Comparison of ENCODE assay signal across 38 cellular contexts in genomic region chr16:22003195-22003594, GRCh38. TPM values are rescaled to one million over a fixed set of nuclear protein-coding genes. Genes with fewer than 3 reads are reported as not detected.
"Had no signal": no experiment of that assay in that cellular context is flagged by ENCODE, and none has a peak within 500 bp of the region (broad histone marks: within the 10 kb centered on the region; RNA-seq: fewer than 3 reads in every experiment).

No MANE protein-coding gene starts in this region.

- H3K36me3 ChIP-seq: MG63 had no signal

- H3K27ac ChIP-seq: KMS-11 had no signal

- H3K9ac ChIP-seq: KMS-11 had no signal

- H3K4me2 ChIP-seq: KMS-11 had no signal

- H3K27me3 ChIP-seq: MG63 had no signal

- H3K9me3 ChIP-seq: MG63 had no signal

- H3K4me3 ChIP-seq: MG63 had no signal

- DNase-seq: Karpas-422, Kasumi-1, MG63, MM.1S, MV-4-11, NCI-H1048, NCI-H1092, NCI-H1092 treated with DMSO at 0.1 percent for 48 hours, NCI-H1105, NCI-H1105 treated with DMSO at 0.1 percent for 48 hours, NCI-H1417, NCI-H1417 treated with DMSO at 0.1 percent for 48 hours, NCI-H1436, NCI-H1436 treated with DMSO at 0.1 percent for 48 hours, NCI-H146, NCI-H1694, NCI-H1694 treated with DMSO at 0.1 percent for 48 hours, NCI-H187, NCI-H187 treated with DMSO at 0.1 percent for 48 hours, NCI-H1930, NCI-H2029, NCI-H2029 treated with DMSO at 0.1 percent for 48 hours, NCI-H2081, NCI-H2081 treated with DMSO at 0.1 percent for 48 hours, NCI-H2107, NCI-H2171, NCI-H2171 treated with DMSO at 0.1 percent for 48 hours, NCI-H2227 treated with DMSO at 0.1 percent for 48 hours, NCI-H226, NCI-H345, NCI-H446, NCI-H446 treated with DMSO at 0.1 percent for 48 hours, NCI-H510A had no signal

RNA-seq across cellular contexts. Expression of gene PDZD9, which starts 2.3 kb away (rescaled TPM):
- total RNA-seq: LHCN-M2, M059J, MCF 10A, NCI-H460 had no signal
